1 cellular context compared by ENCODE assay signal in the genomic region with DNA sequence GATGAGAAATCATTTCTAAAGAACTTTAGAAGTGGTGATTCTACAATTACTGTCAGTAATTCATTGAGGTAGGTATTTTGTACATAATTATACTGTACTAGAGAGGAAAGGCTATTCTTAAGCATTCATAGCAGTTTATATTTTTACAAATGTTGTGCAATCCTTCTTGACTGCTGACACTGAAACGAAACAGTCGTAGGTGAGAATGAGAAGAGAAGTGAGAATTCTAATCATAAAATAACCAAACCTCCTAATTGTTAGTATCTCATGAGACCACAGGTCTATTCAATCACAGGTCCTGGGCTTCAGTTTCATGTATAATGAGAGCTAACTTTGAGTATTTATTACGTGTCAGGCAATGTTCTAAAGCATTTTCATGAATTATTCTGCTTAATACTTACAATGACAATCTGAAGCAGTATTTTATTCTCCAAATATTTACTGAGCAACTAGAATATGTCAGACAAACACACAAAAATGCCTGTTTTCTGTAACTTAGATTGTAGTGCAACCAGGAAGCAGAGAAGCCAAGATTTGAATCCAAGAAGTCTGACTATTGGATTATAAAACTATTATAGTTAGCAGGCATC.
TF ChIP-seq lines count a peak whose summit lies in the region.

No MANE protein-coding gene starts in this region.

TF ChIP-seq in GM12878, 131 proteins besides CTCF, POLR2A, EP300 and RAD21 (continued from another document):
- no peak for TF ChIP-seq TARDBP (IDR thresholded peaks at IDR 0.05; ENCODE audit: borderline replicate concordance)
- no peak for TF ChIP-seq RAD51 (IDR thresholded peaks at IDR 0.05)
- no peak for TF ChIP-seq NR2C2 (IDR thresholded peaks at IDR 0.05; ENCODE audit: borderline replicate concordance, control insufficient read depth, insufficient read length, low read depth)
- no peak for TF ChIP-seq RUNX3 (IDR thresholded peaks at IDR 0.05; ENCODE audit: low read length)
- no peak for TF ChIP-seq BACH1 (IDR thresholded peaks at IDR 0.05; ENCODE audit: borderline replicate concordance)
